In the genomic region with DNA sequence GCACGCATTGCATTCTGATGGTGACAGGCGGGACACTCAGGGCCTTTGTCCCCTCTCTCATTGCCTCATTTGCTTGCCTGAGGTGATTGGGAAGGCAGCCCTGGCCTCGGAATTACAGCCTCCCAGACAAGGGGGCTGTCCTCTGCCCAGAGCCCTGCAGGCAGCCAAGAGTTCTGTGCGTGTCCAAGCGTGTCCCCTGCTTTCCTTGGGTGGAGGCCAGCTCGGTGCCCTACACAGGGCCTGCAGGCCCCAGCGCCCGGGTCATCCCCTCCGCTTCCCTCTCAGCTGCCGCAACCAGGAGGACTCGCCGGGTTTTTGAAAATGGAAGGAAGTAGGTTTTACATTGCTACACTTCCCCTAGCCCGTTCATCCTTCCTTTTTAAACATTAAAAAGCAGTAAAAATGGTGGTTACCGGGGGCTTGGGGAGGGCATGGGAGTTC, we compare ENCODE assay signal across 9 cellular contexts. TPM values are rescaled to one million over a fixed set of nuclear protein-coding genes. Genes with fewer than 3 reads are reported as not detected.
DNase-seq lines count a peak whose midpoint lies in the region; ATAC-seq and TF ChIP-seq lines count a peak whose summit lies in the region.
"Had no signal": no experiment of that assay in that cellular context is flagged by ENCODE, and none has a peak within 500 bp of the region (broad histone marks: within the 10 kb centered on the region; RNA-seq: fewer than 3 reads in every experiment).

No MANE protein-coding gene starts in this region.

- H2AFZ ChIP-seq in neural progenitor cell (replicated peaks): no peak overlapping the region

- no peaks in the 10 kb centered on the region for H3K9me3 ChIP-seq in neural progenitor cell (ENCODE audit: low read depth)
- H3K9me3 ChIP-seq in Caco-2: no peaks in the 10 kb centered on the region
- H3K9me3 ChIP-seq: body of pancreas had no signal

- H4K20me1 ChIP-seq in neural progenitor cell (ENCODE audit: low read depth): peaks cover 10% of the 10 kb centered on the region

- H3F3A ChIP-seq in neural progenitor cell (ENCODE audit: low read depth): no peaks in the 10 kb centered on the region

- H3K36me3 ChIP-seq in neural progenitor cell (no peaks in the 10 kb centered on the region), Caco-2 (ENCODE audit: control insufficient read depth, insufficient read depth, low read length) (peaks cover 1% of the 10 kb centered on the region; the same call in 1 of the 2 replicates)

- H3K4me1 ChIP-seq in foreskin keratinocyte (peaks cover 13% of the 10 kb centered on the region), neural progenitor cell (peaks cover 16% of the 10 kb centered on the region), Caco-2 (no peaks in the 10 kb centered on the region)

- no peak overlapping the region for H3K4me3 ChIP-seq in neural progenitor cell
- H3K4me3 ChIP-seq in Caco-2 (ENCODE audit: low read depth, low read length): no peak overlapping the region
- H3K4me3 ChIP-seq: body of pancreas had no signal

- H3K27ac Mint-ChIP-seq in neural progenitor cell (peak overlapping the region; percentile 92), Caco-2 (ENCODE audit: unreplicated experiment) (no peak overlapping the region)
- H3K27ac Mint-ChIP-seq in activated T-helper 17 cell treated with anti-CD3 and anti-CD28 coated beads, Interleukin-2, amount 50 U/mL, for 72 hours: no peak overlapping the region

- H3K27me3 ChIP-seq in foreskin keratinocyte (no peaks in the 10 kb centered on the region), neural progenitor cell (no peaks in the 10 kb centered on the region), Caco-2 (replicated peaks; ENCODE audit: control insufficient read depth, insufficient read depth, low read length) (no peaks in the 10 kb centered on the region)
- H3K27me3 ChIP-seq: body of pancreas had no signal

- H3K9me3 Mint-ChIP-seq in neural progenitor cell (peaks cover 2% of the 10 kb centered on the region), Caco-2 (ENCODE audit: unreplicated experiment) (no peaks in the 10 kb centered on the region)
- no peaks in the 10 kb centered on the region for H3K9me3 Mint-ChIP-seq in activated T-helper 17 cell treated with anti-CD3 and anti-CD28 coated beads, Interleukin-2, amount 50 U/mL, for 72 hours

- intact Hi-C loops in Caco-2 (cut with micrococcal nuclease; ENCODE audit: unreplicated experiment): no loop called here

- no peak overlapping the region for H3K4me3 Mint-ChIP-seq in neural progenitor cell
- no peak overlapping the region for H3K4me3 Mint-ChIP-seq in activated T-helper 17 cell treated with anti-CD3 and anti-CD28 coated beads, Interleukin-2, amount 50 U/mL, for 72 hours
- no peak overlapping the region for H3K4me3 Mint-ChIP-seq in Caco-2 (ENCODE audit: unreplicated experiment)

- H3K4me2 ChIP-seq in neural progenitor cell: no peak overlapping the region

- H3K4me1 Mint-ChIP-seq in neural progenitor cell: peaks cover 28% of the 10 kb centered on the region
- no peaks in the 10 kb centered on the region for H3K4me1 Mint-ChIP-seq in activated T-helper 17 cell treated with anti-CD3 and anti-CD28 coated beads, Interleukin-2, amount 50 U/mL, for 72 hours
- H3K4me1 Mint-ChIP-seq in Caco-2 (ENCODE audit: low read depth, unreplicated experiment): no peaks in the 10 kb centered on the region

- H3K27me3 Mint-ChIP-seq in neural progenitor cell (ENCODE audit: insufficient read depth, low read depth): peaks cover 9% of the 10 kb centered on the region
- no peaks in the 10 kb centered on the region for H3K27me3 Mint-ChIP-seq in activated T-helper 17 cell treated with anti-CD3 and anti-CD28 coated beads, Interleukin-2, amount 50 U/mL, for 72 hours
- no peaks in the 10 kb centered on the region for H3K27me3 Mint-ChIP-seq in Caco-2 (ENCODE audit: insufficient read depth, unreplicated experiment)

- DNase-seq in DMS79 (lab: John Stamatoyannopoulos, UW) (peak; percentile 54), SHP77 (lab: John Stamatoyannopoulos, UW) (peak; percentile 35 to 82), foreskin keratinocyte (no peak), neural progenitor cell (ENCODE audit: low spot score) (no peak), NCI-H526 treated with DMSO at 0.1 percent for 48 hours (lab: John Stamatoyannopoulos, UW) (no peak), Caco-2 (no peak)
- DNase-seq in stimulated activated CD4-positive, alpha-beta T cell treated with anti-CD3 and anti-CD28 coated beads, Interleukin-2, amount 100 ng/mL, for 48 hours: no peak

- H3K79me2 ChIP-seq in neural progenitor cell (ENCODE audit: low read depth): no peaks in the 10 kb centered on the region

- CTCF ChIA-PET in Caco-2 (lab: Charles Lee): no interaction called here

- ATAC-seq in foreskin keratinocyte: peak; percentile 27
- no peak for ATAC-seq in activated T-helper 17 cell treated with anti-CD3 and anti-CD28 coated beads, Interleukin-2, amount 50 U/mL, for 72 hours (replicated peaks)
- ATAC-seq: body of pancreas had no signal

- TF ChIP-seq CTCF in foreskin keratinocyte (conservative IDR thresholded peaks at IDR 0.05) (no peak), neural progenitor cell (IDR thresholded peaks at IDR 0.05) (no peak), Caco-2 (IDR thresholded peaks at IDR 0.05; ENCODE audit: insufficient read depth in 1 of 2, low read depth in 1 of 2, low read length in 1 of 2, severe bottlenecking in 1 of 2, unreplicated experiment in 1 of 2) (no peak)

- H3K36me3 Mint-ChIP-seq in neural progenitor cell (peaks cover 3% of the 10 kb centered on the region), Caco-2 (ENCODE audit: insufficient read depth, unreplicated experiment) (no peaks in the 10 kb centered on the region)
- H3K36me3 Mint-ChIP-seq in activated T-helper 17 cell treated with anti-CD3 and anti-CD28 coated beads, Interleukin-2, amount 50 U/mL, for 72 hours (ENCODE audit: low read depth): no peaks in the 10 kb centered on the region

- POLR2A ChIA-PET in Caco-2 (lab: Charles Lee): no interaction called here

- H3K27ac ChIP-seq in foreskin keratinocyte (no peak overlapping the region), neural progenitor cell (no peak overlapping the region)
- H3K27ac ChIP-seq: body of pancreas had no signal

- H3K9ac ChIP-seq in neural progenitor cell: no peak overlapping the region

- no TSS peak for BruUV-seq in Caco-2 (replicated peaks; lab: Mats Ljungman, UMichigan)

RNA-seq across cellular contexts. Expression of a gene that starts 1.9 kb away (rescaled TPM):
- 10.5 and 15.1 TPM in 2 replicates for total RNA-seq in foreskin keratinocyte
- 5.5 and 5.9 TPM in 2 replicates for polyA plus RNA-seq in foreskin keratinocyte
- 30.2 and 32.2 TPM in 2 replicates for total RNA-seq in neural progenitor cell (ENCODE audit: low replicate concordance)
- 10 to 100 TPM; 23.6 to 51.0 TPM for total RNA-seq in activated T-helper 17 cell treated with anti-CD3 and anti-CD28 coated beads, Interleukin-2, amount 50 U/mL, for 72 hours
- total RNA-seq in Caco-2 (2022): 20.8 and 23.4 TPM in 2 replicates

Comparison
In these comparisons a context has a peak if more than half of its experiments do, and no peak if none do; other contexts are left out.
1. DNase-seq: peak in DMS79 (single experiment) and SHP77 (2 of 2); none in foreskin keratinocyte (0 of 2), neural progenitor cell (single experiment), NCI-H526 treated with DMSO at 0.1 percent for 48 hours (single experiment), stimulated activated CD4-positive, alpha-beta T cell treated with anti-CD3 and anti-CD28 coated beads, Interleukin-2, amount 100 ng/mL, for 48 hours (0 of 2) and Caco-2 (0 of 2).